In the genomic region with DNA sequence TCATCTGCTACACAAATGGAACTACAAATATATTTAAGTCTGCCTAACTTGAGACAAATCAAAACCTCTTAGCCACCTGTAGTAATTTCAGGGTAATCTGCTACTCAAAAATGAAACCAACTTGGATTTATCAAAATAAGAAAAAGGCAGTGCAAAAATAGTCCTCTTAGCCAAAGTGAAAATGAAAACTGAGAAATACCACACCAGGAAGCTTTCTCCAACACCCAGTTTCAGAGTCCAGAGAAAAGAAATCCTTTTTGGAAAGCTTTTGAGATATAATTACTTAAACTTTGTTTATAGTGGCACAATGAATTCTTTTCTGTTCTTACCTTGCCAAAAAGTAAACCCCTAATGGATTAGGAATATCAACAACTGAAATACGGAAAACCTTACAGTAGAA, we compare ENCODE assay signal across 12 cellular contexts.
DNase-seq lines count a peak whose midpoint lies in the region; ATAC-seq and TF ChIP-seq lines count a peak whose summit lies in the region.
"Had no signal": no experiment of that assay in that cellular context is flagged by ENCODE, and none has a peak within 500 bp of the region (broad histone marks: within the 10 kb centered on the region; RNA-seq: fewer than 3 reads in every experiment).

No MANE protein-coding gene starts in this region.

- no peaks in the 10 kb centered on the region for H3K9me3 ChIP-seq in mammary epithelial cell (replicated peaks; ENCODE audit: insufficient read depth, low read length)
- H3K9me3 ChIP-seq: lower lobe of right lung had no signal

- H3K9ac ChIP-seq in mammary epithelial cell (ENCODE audit: insufficient read depth, low read length) = no peak overlapping the region

- H4K20me1 ChIP-seq in mammary epithelial cell (ENCODE audit: insufficient read depth, low read length) = no peaks in the 10 kb centered on the region

- intact Hi-C loops in mammary epithelial cell (cut with micrococcal nuclease) = no loop called here
- intact Hi-C loops in dorsolateral prefrontal cortex (cut with DNase I) = no loop called here

- in situ Hi-C loops in mammary epithelial cell (cut with MboI; ENCODE audit: low sequenced_read_pairs in 2 of 2) = no loop called here

- peak overlapping the region; percentile 42 for H3K4me2 ChIP-seq in mammary epithelial cell (ENCODE audit: insufficient read depth, low read depth, low read length)

- no peaks in the 10 kb centered on the region for H3K79me2 ChIP-seq in mammary epithelial cell (ENCODE audit: insufficient read depth, low read length)

- BruUV-seq in mammary epithelial cell (replicated peaks; lab: Mats Ljungman, UMichigan) = no TSS peak

- no peak overlapping the region for H3K27ac ChIP-seq in mammary epithelial cell (ENCODE audit: insufficient read depth, low read depth, low read length)
- H3K27ac ChIP-seq in dorsolateral prefrontal cortex = no peak overlapping the region
- H3K27ac ChIP-seq: lower lobe of right lung had no signal

- H3K4me3 ChIP-seq in mammary epithelial cell (replicated peaks in 1 of 3; ENCODE audit: insufficient read depth in 1 of 3, low read depth in 2 of 3, low read length in 3 of 3) (no peak overlapping the region), dorsolateral prefrontal cortex (peak overlapping the region in 2 of 59 donors; percentile 9 to 31)
- H3K4me3 ChIP-seq: lower lobe of right lung had no signal

- ATAC-seq in GM19452 (IDR thresholded peaks at IDR 0.05; ENCODE audit: unreplicated experiment) (peak; percentile 70), HG03354 (IDR thresholded peaks at IDR 0.05; ENCODE audit: poor library complexity, severe bottlenecking, unreplicated experiment) (peak; percentile 75), HG02763 (IDR thresholded peaks at IDR 0.05; ENCODE audit: unreplicated experiment) (no peak)
- ATAC-seq: lower lobe of right lung, right cardiac atrium had no signal

- H3K27me3 ChIP-seq in mammary epithelial cell (ENCODE audit: insufficient read depth, low read length) = no peaks in the 10 kb centered on the region
- H3K27me3 ChIP-seq in dorsolateral prefrontal cortex = no peaks in the 10 kb centered on the region

- CTCF ChIA-PET in mammary epithelial cell (lab: Charles Lee; ENCODE audit: low non-redundant PET) = no interaction called here

- no peak overlapping the region for H2AFZ ChIP-seq in mammary epithelial cell (ENCODE audit: low read depth, low read length)

- no peak for DNase-seq in mammary epithelial cell
- no peak for DNase-seq in NOMO-1 treated with DMSO at 0.1 percent for 48 hours (lab: John Stamatoyannopoulos, UW; ENCODE audit: unreplicated experiment)
- DNase-seq in globus pallidus (ENCODE audit: low spot score) = no peak
- no peak for DNase-seq in dorsolateral prefrontal cortex
- DNase-seq: activated CD8-positive, alpha-beta memory T cell treated with anti-CD3 and anti-CD28 coated beads, Interleukin-2, amount 50 U/mL, for 4 hours; foreskin melanocyte; lower lobe of right lung; NCI-H2029 treated with DMSO at 0.1 percent for 48 hours; right cardiac atrium had no signal

- no peaks in the 10 kb centered on the region for H3K36me3 ChIP-seq in mammary epithelial cell (ENCODE audit: insufficient read depth, low read length)
- H3K36me3 ChIP-seq: lower lobe of right lung had no signal

- 0% methylated on average over 1 of the region's 1 CpG for WGBS in mammary epithelial cell (ENCODE audit: low coverage, missing lambda C conversion rate)

- no peak for TF ChIP-seq CTCF in mammary epithelial cell (conservative IDR thresholded peaks at IDR 0.05 in 1 of 2, IDR thresholded peaks at IDR 0.05 in 1 of 2; ENCODE audit: extremely low read depth in 1 of 2, insufficient read depth in 1 of 2, low read depth in 1 of 2, low read length in 2 of 2)
- TF ChIP-seq CTCF in dorsolateral prefrontal cortex (IDR thresholded peaks at IDR 0.05 in 54 of 56, conservative IDR thresholded peaks at IDR 0.05 in 2 of 56; ENCODE audit: low read depth in 1 of 56, partially characterized antibody in 56 of 56) = no peak

- H3K4me1 ChIP-seq in mammary epithelial cell (ENCODE audit: insufficient read depth, low read length) = no peaks in the 10 kb centered on the region
- H3K4me1 ChIP-seq: lower lobe of right lung had no signal

- dilution Hi-C loops in mammary epithelial cell (cut with HindIII; ENCODE audit: low sequenced_read_pairs) = no loop called here
